1 cellular context compared by ENCODE assay signal in the genomic region with DNA sequence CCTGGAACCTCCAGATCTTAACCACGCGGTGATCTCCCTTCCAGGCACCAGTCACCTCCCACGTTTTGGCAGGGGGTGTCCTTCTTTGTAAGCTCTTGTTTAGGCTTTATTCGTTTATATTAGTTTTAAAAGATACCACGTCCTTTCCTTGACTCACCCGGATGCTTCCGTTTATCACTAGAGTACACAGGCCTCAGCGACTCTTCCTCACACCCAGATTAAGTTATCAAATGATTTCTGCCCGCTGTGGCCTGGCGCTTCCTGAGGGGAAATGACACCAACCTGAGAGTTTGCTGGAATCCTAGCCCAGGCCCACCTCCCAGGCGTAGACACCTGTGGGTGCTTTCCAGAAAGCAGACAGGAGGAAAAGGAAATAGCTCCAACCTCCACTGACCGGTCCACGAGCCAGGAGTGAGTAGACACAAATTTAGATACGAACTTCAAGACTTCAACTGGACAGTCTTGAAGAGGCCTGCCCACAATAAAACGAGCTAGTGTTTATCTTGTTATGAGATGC.
A peak's percentile ranks its signal among the peaks of the same experiment; 100 is the strongest.
TF ChIP-seq lines count a peak whose summit lies in the region.

No MANE protein-coding gene starts in this region.

TF ChIP-seq in K562, 482 proteins besides CTCF, POLR2A, EP300 and RAD21 (continued from another document and continues in another):
- TF ChIP-seq, protein P1, sequence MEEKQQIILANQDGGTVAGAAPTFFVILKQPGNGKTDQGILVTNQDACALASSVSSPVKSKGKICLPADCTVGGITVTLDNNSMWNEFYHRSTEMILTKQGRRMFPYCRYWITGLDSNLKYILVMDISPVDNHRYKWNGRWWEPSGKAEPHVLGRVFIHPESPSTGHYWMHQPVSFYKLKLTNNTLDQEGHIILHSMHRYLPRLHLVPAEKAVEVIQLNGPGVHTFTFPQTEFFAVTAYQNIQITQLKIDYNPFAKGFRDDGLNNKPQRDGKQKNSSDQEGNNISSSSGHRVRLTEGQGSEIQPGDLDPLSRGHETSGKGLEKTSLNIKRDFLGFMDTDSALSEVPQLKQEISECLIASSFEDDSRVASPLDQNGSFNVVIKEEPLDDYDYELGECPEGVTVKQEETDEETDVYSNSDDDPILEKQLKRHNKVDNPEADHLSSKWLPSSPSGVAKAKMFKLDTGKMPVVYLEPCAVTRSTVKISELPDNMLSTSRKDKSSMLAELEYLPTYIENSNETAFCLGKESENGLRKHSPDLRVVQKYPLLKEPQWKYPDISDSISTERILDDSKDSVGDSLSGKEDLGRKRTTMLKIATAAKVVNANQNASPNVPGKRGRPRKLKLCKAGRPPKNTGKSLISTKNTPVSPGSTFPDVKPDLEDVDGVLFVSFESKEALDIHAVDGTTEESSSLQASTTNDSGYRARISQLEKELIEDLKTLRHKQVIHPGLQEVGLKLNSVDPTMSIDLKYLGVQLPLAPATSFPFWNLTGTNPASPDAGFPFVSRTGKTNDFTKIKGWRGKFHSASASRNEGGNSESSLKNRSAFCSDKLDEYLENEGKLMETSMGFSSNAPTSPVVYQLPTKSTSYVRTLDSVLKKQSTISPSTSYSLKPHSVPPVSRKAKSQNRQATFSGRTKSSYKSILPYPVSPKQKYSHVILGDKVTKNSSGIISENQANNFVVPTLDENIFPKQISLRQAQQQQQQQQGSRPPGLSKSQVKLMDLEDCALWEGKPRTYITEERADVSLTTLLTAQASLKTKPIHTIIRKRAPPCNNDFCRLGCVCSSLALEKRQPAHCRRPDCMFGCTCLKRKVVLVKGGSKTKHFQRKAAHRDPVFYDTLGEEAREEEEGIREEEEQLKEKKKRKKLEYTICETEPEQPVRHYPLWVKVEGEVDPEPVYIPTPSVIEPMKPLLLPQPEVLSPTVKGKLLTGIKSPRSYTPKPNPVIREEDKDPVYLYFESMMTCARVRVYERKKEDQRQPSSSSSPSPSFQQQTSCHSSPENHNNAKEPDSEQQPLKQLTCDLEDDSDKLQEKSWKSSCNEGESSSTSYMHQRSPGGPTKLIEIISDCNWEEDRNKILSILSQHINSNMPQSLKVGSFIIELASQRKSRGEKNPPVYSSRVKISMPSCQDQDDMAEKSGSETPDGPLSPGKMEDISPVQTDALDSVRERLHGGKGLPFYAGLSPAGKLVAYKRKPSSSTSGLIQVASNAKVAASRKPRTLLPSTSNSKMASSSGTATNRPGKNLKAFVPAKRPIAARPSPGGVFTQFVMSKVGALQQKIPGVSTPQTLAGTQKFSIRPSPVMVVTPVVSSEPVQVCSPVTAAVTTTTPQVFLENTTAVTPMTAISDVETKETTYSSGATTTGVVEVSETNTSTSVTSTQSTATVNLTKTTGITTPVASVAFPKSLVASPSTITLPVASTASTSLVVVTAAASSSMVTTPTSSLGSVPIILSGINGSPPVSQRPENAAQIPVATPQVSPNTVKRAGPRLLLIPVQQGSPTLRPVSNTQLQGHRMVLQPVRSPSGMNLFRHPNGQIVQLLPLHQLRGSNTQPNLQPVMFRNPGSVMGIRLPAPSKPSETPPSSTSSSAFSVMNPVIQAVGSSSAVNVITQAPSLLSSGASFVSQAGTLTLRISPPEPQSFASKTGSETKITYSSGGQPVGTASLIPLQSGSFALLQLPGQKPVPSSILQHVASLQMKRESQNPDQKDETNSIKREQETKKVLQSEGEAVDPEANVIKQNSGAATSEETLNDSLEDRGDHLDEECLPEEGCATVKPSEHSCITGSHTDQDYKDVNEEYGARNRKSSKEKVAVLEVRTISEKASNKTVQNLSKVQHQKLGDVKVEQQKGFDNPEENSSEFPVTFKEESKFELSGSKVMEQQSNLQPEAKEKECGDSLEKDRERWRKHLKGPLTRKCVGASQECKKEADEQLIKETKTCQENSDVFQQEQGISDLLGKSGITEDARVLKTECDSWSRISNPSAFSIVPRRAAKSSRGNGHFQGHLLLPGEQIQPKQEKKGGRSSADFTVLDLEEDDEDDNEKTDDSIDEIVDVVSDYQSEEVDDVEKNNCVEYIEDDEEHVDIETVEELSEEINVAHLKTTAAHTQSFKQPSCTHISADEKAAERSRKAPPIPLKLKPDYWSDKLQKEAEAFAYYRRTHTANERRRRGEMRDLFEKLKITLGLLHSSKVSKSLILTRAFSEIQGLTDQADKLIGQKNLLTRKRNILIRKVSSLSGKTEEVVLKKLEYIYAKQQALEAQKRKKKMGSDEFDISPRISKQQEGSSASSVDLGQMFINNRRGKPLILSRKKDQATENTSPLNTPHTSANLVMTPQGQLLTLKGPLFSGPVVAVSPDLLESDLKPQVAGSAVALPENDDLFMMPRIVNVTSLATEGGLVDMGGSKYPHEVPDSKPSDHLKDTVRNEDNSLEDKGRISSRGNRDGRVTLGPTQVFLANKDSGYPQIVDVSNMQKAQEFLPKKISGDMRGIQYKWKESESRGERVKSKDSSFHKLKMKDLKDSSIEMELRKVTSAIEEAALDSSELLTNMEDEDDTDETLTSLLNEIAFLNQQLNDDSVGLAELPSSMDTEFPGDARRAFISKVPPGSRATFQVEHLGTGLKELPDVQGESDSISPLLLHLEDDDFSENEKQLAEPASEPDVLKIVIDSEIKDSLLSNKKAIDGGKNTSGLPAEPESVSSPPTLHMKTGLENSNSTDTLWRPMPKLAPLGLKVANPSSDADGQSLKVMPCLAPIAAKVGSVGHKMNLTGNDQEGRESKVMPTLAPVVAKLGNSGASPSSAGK (IDR thresholded peaks at IDR 0.05): peak; percentile 83
- TF ChIP-seq ZFX (CRISPR knock-in tag; IDR thresholded peaks at IDR 0.05) (peak; percentile 84), SOX6 (IDR thresholded peaks at IDR 0.05) (peak; percentile 31; the same call in 1 of the 2 replicates), C11orf30 (IDR thresholded peaks at IDR 0.05; ENCODE audit: low read depth) (peak; percentile 32; the same call in 1 of the 2 replicates), MAFF (IDR thresholded peaks at IDR 0.05; ENCODE audit: low read length) (peak; percentile 33; the same call in 1 of the 2 replicates), ETV1 (tag; conservative IDR thresholded peaks at IDR 0.05; ENCODE audit: low read depth) (peak; percentile 57; the same call in 1 of the 2 replicates), TCF3 (CRISPR knock-in tag; IDR thresholded peaks at IDR 0.05) (peak; percentile 77), TEAD4 (IDR thresholded peaks at IDR 0.05; ENCODE audit: low read length) (peak; percentile 72; the same call in 1 of the 2 replicates), TEAD4 (CRISPR knock-in tag; IDR thresholded peaks at IDR 0.05; ENCODE audit: borderline replicate concordance) (no peak), ZNF395 (CRISPR knock-in tag; IDR thresholded peaks at IDR 0.05) (no peak; the same call in 1 of the 2 replicates), ZNF592 (IDR thresholded peaks at IDR 0.05) (peak; percentile 85), TBP (optimal IDR thresholded peaks at IDR 0.05; ENCODE audit: low read depth, low read length) (peak; percentile 37), NFE2 (IDR thresholded peaks at IDR 0.05; ENCODE audit: low read depth) (peak; percentile 80), TRIM24 (IDR thresholded peaks at IDR 0.05) (peak; percentile 34 to 48; a peak in 1 of 4 replicates), ARNT (IDR thresholded peaks at IDR 0.05) (peak in 1 of 2 experiments; percentile 75; a peak in 1 of 4 replicates), ERF (CRISPR knock-in tag; IDR thresholded peaks at IDR 0.05) (no peak), ZHX1 (conservative IDR thresholded peaks at IDR 0.05; ENCODE audit: low read length) (no peak), BRCA1 (IDR thresholded peaks at IDR 0.05) (no peak), BRCA1 (CRISPR knock-in tag; IDR thresholded peaks at IDR 0.05) (no peak), RNF2 (IDR thresholded peaks at IDR 0.05) (peak; percentile 71; the same call in 1 of the 2 replicates), CREM (IDR thresholded peaks at IDR 0.05; ENCODE audit: low read depth) (peak; percentile 39; the same call in 1 of the 2 replicates)
- TF ChIP-seq, protein P2, sequence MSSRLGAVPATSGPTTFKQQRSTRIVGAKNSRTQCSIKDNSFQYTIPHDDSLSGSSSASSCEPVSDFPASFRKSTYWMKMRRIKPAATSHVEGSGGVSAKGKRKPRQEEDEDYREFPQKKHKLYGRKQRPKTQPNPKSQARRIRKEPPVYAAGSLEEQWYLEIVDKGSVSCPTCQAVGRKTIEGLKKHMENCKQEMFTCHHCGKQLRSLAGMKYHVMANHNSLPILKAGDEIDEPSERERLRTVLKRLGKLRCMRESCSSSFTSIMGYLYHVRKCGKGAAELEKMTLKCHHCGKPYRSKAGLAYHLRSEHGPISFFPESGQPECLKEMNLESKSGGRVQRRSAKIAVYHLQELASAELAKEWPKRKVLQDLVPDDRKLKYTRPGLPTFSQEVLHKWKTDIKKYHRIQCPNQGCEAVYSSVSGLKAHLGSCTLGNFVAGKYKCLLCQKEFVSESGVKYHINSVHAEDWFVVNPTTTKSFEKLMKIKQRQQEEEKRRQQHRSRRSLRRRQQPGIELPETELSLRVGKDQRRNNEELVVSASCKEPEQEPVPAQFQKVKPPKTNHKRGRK (tag; IDR thresholded peaks at IDR 0.05): no peak
- TF ChIP-seq, protein P3, sequence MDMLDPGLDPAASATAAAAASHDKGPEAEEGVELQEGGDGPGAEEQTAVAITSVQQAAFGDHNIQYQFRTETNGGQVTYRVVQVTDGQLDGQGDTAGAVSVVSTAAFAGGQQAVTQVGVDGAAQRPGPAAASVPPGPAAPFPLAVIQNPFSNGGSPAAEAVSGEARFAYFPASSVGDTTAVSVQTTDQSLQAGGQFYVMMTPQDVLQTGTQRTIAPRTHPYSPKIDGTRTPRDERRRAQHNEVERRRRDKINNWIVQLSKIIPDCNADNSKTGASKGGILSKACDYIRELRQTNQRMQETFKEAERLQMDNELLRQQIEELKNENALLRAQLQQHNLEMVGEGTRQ (CRISPR knock-in tag; IDR thresholded peaks at IDR 0.05): no peak
- TF ChIP-seq, protein P4, sequence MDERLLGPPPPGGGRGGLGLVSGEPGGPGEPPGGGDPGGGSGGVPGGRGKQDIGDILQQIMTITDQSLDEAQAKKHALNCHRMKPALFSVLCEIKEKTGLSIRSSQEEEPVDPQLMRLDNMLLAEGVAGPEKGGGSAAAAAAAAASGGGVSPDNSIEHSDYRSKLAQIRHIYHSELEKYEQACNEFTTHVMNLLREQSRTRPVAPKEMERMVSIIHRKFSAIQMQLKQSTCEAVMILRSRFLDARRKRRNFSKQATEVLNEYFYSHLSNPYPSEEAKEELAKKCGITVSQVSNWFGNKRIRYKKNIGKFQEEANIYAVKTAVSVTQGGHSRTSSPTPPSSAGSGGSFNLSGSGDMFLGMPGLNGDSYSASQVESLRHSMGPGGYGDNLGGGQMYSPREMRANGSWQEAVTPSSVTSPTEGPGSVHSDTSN (CRISPR knock-in tag; IDR thresholded peaks at IDR 0.05; ENCODE audit: low read depth): no peak
- TF ChIP-seq, protein P4 (tag; conservative IDR thresholded peaks at IDR 0.05; ENCODE audit: low read depth): 0 out of 2 replicates have a peak, but pooled peaks have one; percentile 14
